In the genomic region with DNA sequence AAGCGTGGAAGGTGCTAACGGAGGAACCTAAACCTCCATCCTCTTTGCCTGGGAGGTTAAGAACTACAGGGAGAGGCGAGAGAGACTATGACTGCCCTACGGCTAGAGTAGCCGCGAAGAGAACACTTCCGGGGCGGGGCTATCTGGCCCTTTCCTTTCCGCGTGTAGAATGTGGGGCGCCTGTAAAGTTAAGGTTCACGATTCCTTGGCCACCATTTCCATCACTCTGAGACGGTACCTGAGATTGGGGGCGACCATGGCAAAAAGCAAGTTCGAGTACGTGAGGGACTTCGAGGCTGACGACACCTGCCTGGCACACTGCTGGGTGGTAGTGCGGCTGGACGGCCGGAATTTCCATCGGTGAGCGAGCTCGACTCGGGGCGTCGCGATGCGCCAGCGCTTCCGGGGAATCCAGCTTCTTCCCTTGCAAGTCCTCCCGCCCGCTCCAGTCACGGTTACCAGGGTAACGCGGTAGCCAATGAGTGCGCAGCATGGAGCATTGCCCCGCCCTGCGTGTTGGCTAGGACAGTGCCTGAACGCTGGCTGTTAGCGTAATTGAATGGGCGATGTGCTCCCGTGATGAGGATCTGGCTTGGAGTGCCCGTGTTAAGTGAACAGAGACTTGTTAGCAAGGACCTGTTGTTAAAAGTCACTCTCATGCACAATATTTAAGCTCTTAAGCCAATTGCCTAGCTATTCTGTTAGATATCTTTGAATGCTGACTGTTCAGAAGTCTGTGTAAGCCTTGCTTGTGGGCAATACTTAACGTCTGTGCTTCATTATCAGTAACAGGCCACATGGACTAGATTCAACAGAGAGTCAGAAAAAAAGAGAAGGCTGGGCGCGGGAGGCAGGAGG, we compare ENCODE assay signal across 8 cellular contexts. TPM values are rescaled to one million over a fixed set of nuclear protein-coding genes. Genes with fewer than 3 reads are reported as not detected.
DNase-seq lines count a peak whose midpoint lies in the region; ATAC-seq, FAIRE-seq and TF ChIP-seq lines count a peak whose summit lies in the region.

A gene (plus strand): TSS at position 149 of the 858 bp plus-strand sequence. CDS start 21 bp downstream, at position 170.

- intact Hi-C loops in Right ventricle myocardium inferior (cut with DNase I): no loop called here
- intact Hi-C loops in pancreas (cut with DNase I): no loop called here

- no peaks in the 10 kb centered on the region for H3K36me3 ChIP-seq in pancreas
- H3K36me3 ChIP-seq in tibial nerve: peaks cover 0 to 35% (median 0%) of the 10 kb centered on the region in 3 donors

- ATAC-seq in HG02759 (IDR thresholded peaks at IDR 0.05; ENCODE audit: unreplicated experiment) (peak; percentile 97), Right ventricle myocardium inferior (peak; percentile 99), pancreas (peak; percentile 98 to 100 (median 100))

- H3K27ac ChIP-seq in pancreas (peak within 1 kb of the TSS; percentile 85 to 90 (median 90)), tibial nerve (peak within 1 kb of the TSS; percentile 79 to 95 (median 94))

- H3K4me1 ChIP-seq in pancreas (peaks cover 0 to 4% (median 0%) of the 10 kb centered on the region in 3 donors), tibial nerve (peaks cover 0 to 13% (median 1%) of the 10 kb centered on the region in 4 donors)

- WGBS in pancreas, 2 donors: 1% methylated on average over 47 of the region's 47 CpGs
- 1 to 2% methylated on average over 40 to 47 of the region's 47 CpGs for WGBS in tibial nerve, 2 donors

- peak within 1 kb of the TSS; percentile 83 for H3K4me3 ChIP-seq in GM12864 (ENCODE audit: low read depth, low read length)
- peak within 1 kb of the TSS; percentile 61 to 77 (median 70) for H3K4me3 ChIP-seq in pancreas
- peak within 1 kb of the TSS; percentile 49 to 75 (median 66) for H3K4me3 ChIP-seq in tibial nerve

- FAIRE-seq in pancreas (lab: Jason Lieb, UNC): peak; percentile 60

- H3K9me3 ChIP-seq in pancreas (no peaks in the 10 kb centered on the region), tibial nerve (no peaks in the 10 kb centered on the region)

- peak; percentile 61 to 63 for TF ChIP-seq POLR2A in tibial nerve (IDR thresholded peaks at IDR 0.05)

- DNase-seq in GM12864 (ENCODE audit: low read depth) (peak; percentile 94), NCI-H1417 (lab: John Stamatoyannopoulos, UW) (peak; percentile 94 to 98 (median 98)), SW 1271 (lab: John Stamatoyannopoulos, UW) (peak; percentile 97), Right ventricle myocardium inferior (ENCODE audit: missing footprints) (peak; percentile 98), pancreas (peak; percentile 96 to 99 (median 98)), tibial nerve (ENCODE audit: low spot score in 2 of 2) (peak; percentile 98 to 100)
- DNase-seq in activated naive CD8-positive, alpha-beta T cell treated with anti-CD3 and anti-CD28 coated beads, Interleukin-2, amount 50 U/mL, for 16 hours (ENCODE audit: low read depth, low spot score): peak; percentile 95

- TF ChIP-seq CTCF in GM12864 (IDR thresholded peaks at IDR 0.05; ENCODE audit: low read depth, low read length, missing control alignments) (no peak), pancreas (IDR thresholded peaks at IDR 0.05) (no peak), tibial nerve (IDR thresholded peaks at IDR 0.05) (peak in 1 of 5 experiments; percentile 48)

- TF ChIP-seq EP300 in tibial nerve (IDR thresholded peaks at IDR 0.05): peak in 1 of 2 donors; percentile 90

- no peaks in the 10 kb centered on the region for H3K27me3 ChIP-seq in pancreas
- no peaks in the 10 kb centered on the region for H3K27me3 ChIP-seq in tibial nerve

RNA-seq across cellular contexts. Expression of the gene that starts here (rescaled TPM):
- total RNA-seq in Right ventricle myocardium inferior (3.9 TPM), pancreas (10 to 100 TPM in 1 of 6 donors, 1 to 10 TPM in 5; 6.8 to 10.8 (median 9.1) TPM), tibial nerve (10 to 100 TPM in 2 of 4 donors, 1 to 10 TPM in 2; 4.9 to 11.5 (median 9.2) TPM)
- polyA plus RNA-seq in pancreas: 1 to 10 TPM; 5.7 to 6.0 TPM

Comparison
In these comparisons a context has a peak if more than half of its experiments do, and no peak if none do; other contexts are left out.
1. Peak in every context shown above with its lines: DNase-seq, ATAC-seq, H3K4me3 ChIP-seq and H3K27ac ChIP-seq.